ENCODE assay signal across 13 cellular contexts in the genomic region with DNA sequence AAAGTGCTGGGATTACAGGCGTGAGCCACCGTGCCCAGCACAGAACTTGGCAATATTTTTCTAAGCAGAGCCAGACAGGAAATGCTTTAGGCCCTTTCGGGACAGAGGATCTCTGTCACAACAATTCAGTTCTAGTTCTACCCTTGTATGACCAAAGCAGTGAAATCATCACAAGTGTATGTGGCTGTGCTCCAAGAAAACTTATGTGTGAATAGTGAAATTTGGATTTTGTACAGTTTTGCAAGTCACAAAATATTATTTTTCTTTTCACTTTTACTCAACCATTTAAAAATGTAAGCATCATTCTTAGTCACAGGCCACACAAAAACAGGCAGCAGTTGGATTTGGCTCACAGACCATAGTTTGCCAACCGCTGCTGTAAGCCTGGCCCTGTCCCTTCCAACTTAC. TPM values are rescaled to one million over a fixed set of nuclear protein-coding genes. Genes with fewer than 3 reads are reported as not detected.
DNase-seq lines count a peak whose midpoint lies in the region; ATAC-seq and TF ChIP-seq lines count a peak whose summit lies in the region.
"Had no signal": no experiment of that assay in that cellular context is flagged by ENCODE, and none has a peak within 500 bp of the region (broad histone marks: within the 10 kb centered on the region; RNA-seq: fewer than 3 reads in every experiment).

No MANE protein-coding gene starts in this region.

- no peak overlapping the region for H3K18ac ChIP-seq in IMR-90 (ENCODE audit: low read depth, low read length)

- H2BK5ac ChIP-seq in IMR-90 (ENCODE audit: low read depth, low read length, poor library complexity, severe bottlenecking): no peak overlapping the region

- H3K4ac ChIP-seq in IMR-90 (ENCODE audit: low read depth, low read length): no peak overlapping the region

- no peaks in the 10 kb centered on the region for H3K9me3 ChIP-seq in IMR-90 (ENCODE audit: control insufficient read depth, insufficient read depth, low read length)
- H3K9me3 ChIP-seq: mucosa of descending colon had no signal

- DNase-seq in AG09309 (ENCODE audit: low read depth): peak; percentile 40
- peak; percentile 88 for DNase-seq in IMR-90
- DNase-seq in brain microvascular endothelial cell: peak; percentile 83
- DNase-seq in kidney glomerular epithelial cell (lab: John Stamatoyannopoulos, UW): peak; percentile 68
- DNase-seq in NCI-H1048 (lab: John Stamatoyannopoulos, UW): no peak
- no peak for DNase-seq in NCI-H1417 (lab: John Stamatoyannopoulos, UW)
- DNase-seq: activated CD4-positive, alpha-beta T cell treated with anti-CD3 and anti-CD28 coated beads for 4 hours; caudate nucleus; mucosa of descending colon; NCI-H187 treated with DMSO at 0.1 percent for 48 hours had no signal

- H2AK5ac ChIP-seq in IMR-90 (ENCODE audit: low read depth, low read length): no peak overlapping the region

- peak; percentile 89 for ATAC-seq in IMR-90 (ENCODE audit: low read depth)
- no peak for ATAC-seq in HG03108 (IDR thresholded peaks at IDR 0.05; ENCODE audit: unreplicated experiment)
- no peak for ATAC-seq in HG02571 (IDR thresholded peaks at IDR 0.05; ENCODE audit: unreplicated experiment)
- ATAC-seq: mucosa of descending colon had no signal

- WGBS in IMR-90 (ENCODE audit: extremely low coverage in 2 of 2, insufficient read length in 1 of 2), 2 experiments: 50% methylated on average over 2 of the region's 4 CpGs; no CpG with 5 or more reads in 1 of the 2 experiments

- no peaks in the 10 kb centered on the region for H3K9me1 ChIP-seq in IMR-90 (ENCODE audit: insufficient read depth, low read length)

- H2AK9ac ChIP-seq in IMR-90 (replicated peaks; ENCODE audit: low read depth, low read length, poor library complexity): no peak overlapping the region

- H2BK20ac ChIP-seq in IMR-90 (ENCODE audit: low read depth, low read length): no peak overlapping the region

- intact Hi-C loops in IMR-90 (cut with micrococcal nuclease): no loop called here

- H2AFZ ChIP-seq in IMR-90 (replicated peaks; ENCODE audit: low read length, poor library complexity): no peak overlapping the region

- H3K4me1 ChIP-seq in IMR-90 (ENCODE audit: control insufficient read depth, insufficient read depth, low read length): peaks cover 4% of the 10 kb centered on the region
- H3K4me1 ChIP-seq: BLaER1 had no signal

- no TSS peak for BruUV-seq in IMR-90 (replicated peaks; lab: Mats Ljungman, UMichigan)

- no peak overlapping the region for H3K9ac ChIP-seq in IMR-90 (ENCODE audit: low read depth, low read length)
- H3K9ac ChIP-seq: BLaER1 had no signal

- H3K36me3 ChIP-seq in IMR-90 (ENCODE audit: control insufficient read depth, insufficient read depth, low read length) (no peaks in the 10 kb centered on the region), brain microvascular endothelial cell (replicated peaks) (no peaks in the 10 kb centered on the region)
- H3K36me3 ChIP-seq: BLaER1 had no signal

- no peak overlapping the region for H3K23ac ChIP-seq in IMR-90 (ENCODE audit: low read depth, low read length)

- dilution Hi-C loops in IMR-90 (cut with HindIII; ENCODE audit: low sequenced_read_pairs, unreplicated experiment): no loop called here

- H3K27ac ChIP-seq in IMR-90 (ENCODE audit: insufficient read depth, low read length) (no peak overlapping the region), brain microvascular endothelial cell (peak overlapping the region; percentile 79)
- H3K27ac ChIP-seq: BLaER1 had no signal

- H3K56ac ChIP-seq in IMR-90 (ENCODE audit: extremely low read depth, insufficient read depth, low read length): no peak overlapping the region

- no peaks in the 10 kb centered on the region for H3K79me1 ChIP-seq in IMR-90 (ENCODE audit: low read depth in 1 of 2, low read length in 2 of 2)

- H3K14ac ChIP-seq in IMR-90 (replicated peaks; ENCODE audit: low read depth, low read length): no peak overlapping the region

- no peaks in the 10 kb centered on the region for H4K20me1 ChIP-seq in IMR-90 (ENCODE audit: insufficient read depth, low read length)
- H4K20me1 ChIP-seq: BLaER1 had no signal

- no peak overlapping the region for H4K5ac ChIP-seq in IMR-90 (ENCODE audit: low read depth, low read length)

- no peak overlapping the region for H4K91ac ChIP-seq in IMR-90 (ENCODE audit: insufficient read depth, low read depth, low read length)

- CTCF ChIA-PET in IMR-90 (lab: Yijun Ruan, JAX): interaction anchor here (0.6 kb wide), 2 partner anchors 39 to 1898 kb away, joined by 3 read pairs; no protein-coding TSS in a partner anchor

- no peak overlapping the region for H3K4me2 ChIP-seq in IMR-90 (ENCODE audit: low read depth, low read length)
- H3K4me2 ChIP-seq: BLaER1 had no signal

- H3K27me3 ChIP-seq in IMR-90 (ENCODE audit: control insufficient read depth, insufficient read depth, low read length): peaks cover 6% of the 10 kb centered on the region; the same call in 1 of the 2 replicates
- H3K27me3 ChIP-seq in brain microvascular endothelial cell (replicated peaks): no peaks in the 10 kb centered on the region
- H3K27me3 ChIP-seq: BLaER1 had no signal

- TF ChIP-seq POLR2A in IMR-90 (IDR thresholded peaks at IDR 0.05; ENCODE audit: low read depth, low read length): no peak

- H2BK15ac ChIP-seq in IMR-90 (ENCODE audit: low read depth, low read length): no peak overlapping the region

- TF ChIP-seq CTCF in AG09309 (IDR thresholded peaks at IDR 0.05; ENCODE audit: control insufficient read depth, insufficient read depth, low read depth, low read length, missing control alignments): no peak
- TF ChIP-seq CTCF in IMR-90 (conservative IDR thresholded peaks at IDR 0.05; ENCODE audit: low read depth, low read length): no peak
- no peak for TF ChIP-seq CTCF in brain microvascular endothelial cell (IDR thresholded peaks at IDR 0.05; ENCODE audit: low read depth, low read length, missing control alignments)

- POLR2A ChIA-PET in IMR-90 (lab: Charles Lee; ENCODE audit: unreplicated experiment): no interaction called here

- H3K4me3 ChIP-seq in AG09309 (ENCODE audit: control insufficient read depth, low read depth, low read length) (no peak overlapping the region), IMR-90 (ENCODE audit: insufficient read depth, low read depth, low read length) (no peak overlapping the region), brain microvascular endothelial cell (ENCODE audit: low read depth, low read length) (no peak overlapping the region)
- H3K4me3 ChIP-seq: BLaER1, mucosa of descending colon had no signal

- no peak overlapping the region for H4K8ac ChIP-seq in IMR-90 (ENCODE audit: low read depth in 2 of 2, low read length in 2 of 2)

- H2BK120ac ChIP-seq in IMR-90 (ENCODE audit: low read depth, low read length): no peak overlapping the region

- in situ Hi-C loops in IMR-90 (cut with MboI; ENCODE audit: low sequenced_read_pairs): no loop called here
- in situ Hi-C loops in brain microvascular endothelial cell (cut with HindIII; ENCODE audit: low pct_ligation_motif_present, low sequenced_read_pairs): no loop called here

- TF ChIP-seq RAD21 in IMR-90 (IDR thresholded peaks at IDR 0.05; ENCODE audit: low read length): no peak

TF ChIP-seq in IMR-90, 13 proteins besides CTCF, POLR2A, EP300 and RAD21:
- no peak for TF ChIP-seq RCOR1 (IDR thresholded peaks at IDR 0.05; ENCODE audit: insufficient replicate concordance, low read length)
- TF ChIP-seq CEBPB (IDR thresholded peaks at IDR 0.05; ENCODE audit: low read depth, low read length): peak; percentile 50
- no peak for TF ChIP-seq MAFK (IDR thresholded peaks at IDR 0.05; ENCODE audit: low read depth, low read length)

RNA-seq across cellular contexts. Expression of a gene that starts 20.4 kb away (rescaled TPM):
- 1.4 and 1.6 TPM in 2 replicates for total RNA-seq in IMR-90 (2012; rRNA removed)
- polyA plus RNA-seq in IMR-90 (2012; rRNA removed): 0.40 and 0.70 TPM in 2 replicates
- 0.11 and 0.36 TPM in 2 replicates for polyA plus RNA-seq in IMR-90 (2012; cell fraction: cytosol; rRNA removed)
- 0.14 and 0.77 TPM in 2 replicates for polyA plus RNA-seq in IMR-90 (2012; cell fraction: nucleus; rRNA removed; ENCODE audit: low replicate concordance)

Comparison
In these comparisons a context has a peak if more than half of its experiments do, and no peak if none do; other contexts are left out.
1. DNase-seq: peak in AG09309 (single experiment), IMR-90 (single experiment), brain microvascular endothelial cell (single experiment) and kidney glomerular epithelial cell (single experiment); none in NCI-H1048 (single experiment) and NCI-H1417 (0 of 3).